In genomic region chr10:22690614-22691431, GRCh38 we compare ENCODE assay signal across 9 cellular contexts. TPM values are rescaled to one million over a fixed set of nuclear protein-coding genes. Genes with fewer than 3 reads are reported as not detected.
DNase-seq lines count a peak whose midpoint lies in the region; ATAC-seq and TF ChIP-seq lines count a peak whose summit lies in the region.
"Had no signal": no experiment of that assay in that cellular context is flagged by ENCODE, and none has a peak within 500 bp of the region (broad histone marks: within the 10 kb centered on the region; RNA-seq: fewer than 3 reads in every experiment).

No MANE protein-coding gene starts in this region.

- TF ChIP-seq CTCF in GM13976 (IDR thresholded peaks at IDR 0.05; ENCODE audit: borderline replicate concordance, control extremely low read depth, extremely low read depth, insufficient read depth, missing control alignments): no peak

- no peak for ATAC-seq in activated T-cell treated with anti-CD3 and anti-CD28 coated beads, Interleukin-2, amount 50 U/mL, for 72 hours (replicated peaks in 1 of 2)
- ATAC-seq in sciatic nerve (peak; percentile 36), GM18870 (IDR thresholded peaks at IDR 0.05; ENCODE audit: unreplicated experiment) (no peak)

- intact Hi-C loops in dendritic cell treated with granulocyte-macrophage colony-stimulating factor and Interleukin-4, amounts not matched to agents 40 ng/mL and 50 ng/mL, for 4 days (cut with micrococcal nuclease): no loop called here
- intact Hi-C loops in sciatic nerve (cut with DNase I): no loop called here

- H3K4me1 Mint-ChIP-seq in activated T-cell treated with anti-CD3 and anti-CD28 coated beads, Interleukin-2, amount 50 U/mL, for 72 hours (ENCODE audit: low read depth): peaks cover 90% of the 10 kb centered on the region
- H3K4me1 Mint-ChIP-seq in dendritic cell treated with granulocyte-macrophage colony-stimulating factor and Interleukin-4, amounts not matched to agents 40 ng/mL and 50 ng/mL, for 4 days (ENCODE audit: low read depth): peaks cover 42% of the 10 kb centered on the region

- in situ Hi-C loops in GM13976 (cut with MboI; ENCODE audit: low sequenced_read_pairs, unreplicated experiment): no loop called here

- H3K4me3 Mint-ChIP-seq in activated T-cell treated with anti-CD3 and anti-CD28 coated beads, Interleukin-2, amount 50 U/mL, for 72 hours: peak overlapping the region in 1 of 2 donors; percentile 25
- no peak overlapping the region for H3K4me3 Mint-ChIP-seq in dendritic cell treated with granulocyte-macrophage colony-stimulating factor and Interleukin-4, amounts not matched to agents 40 ng/mL and 50 ng/mL, for 4 days

- no peaks in the 10 kb centered on the region for H3K27me3 Mint-ChIP-seq in activated T-cell treated with anti-CD3 and anti-CD28 coated beads, Interleukin-2, amount 50 U/mL, for 72 hours (ENCODE audit: low read depth)
- no peaks in the 10 kb centered on the region for H3K27me3 Mint-ChIP-seq in dendritic cell treated with granulocyte-macrophage colony-stimulating factor and Interleukin-4, amounts not matched to agents 40 ng/mL and 50 ng/mL, for 4 days

- H3K27ac Mint-ChIP-seq in activated T-cell treated with anti-CD3 and anti-CD28 coated beads, Interleukin-2, amount 50 U/mL, for 72 hours: peak overlapping the region; percentile 89
- peak overlapping the region; percentile 13 for H3K27ac Mint-ChIP-seq in dendritic cell treated with granulocyte-macrophage colony-stimulating factor and Interleukin-4, amounts not matched to agents 40 ng/mL and 50 ng/mL, for 4 days

- DNase-seq in activated T-cell treated with anti-CD3 and anti-CD28 coated beads, Interleukin-2, amount 50 U/mL, for 72 hours: no peak
- no peak for DNase-seq in activated T-cell treated with anti-CD3 and anti-CD28 coated beads, Interleukin-2, amount 50 U/mL, for 1 hour
- peak; percentile 80 for DNase-seq in NCI-H146 (lab: John Stamatoyannopoulos, UW)
- no peak for DNase-seq in sciatic nerve (ENCODE audit: low spot score)
- no peak for DNase-seq in GM13976 (ENCODE audit: low spot score)
- DNase-seq in GF-D8 (lab: John Stamatoyannopoulos, UW): no peak
- DNase-seq: amniotic stem cell had no signal

- H3K9me3 Mint-ChIP-seq in activated T-cell treated with anti-CD3 and anti-CD28 coated beads, Interleukin-2, amount 50 U/mL, for 72 hours: no peaks in the 10 kb centered on the region
- no peaks in the 10 kb centered on the region for H3K9me3 Mint-ChIP-seq in dendritic cell treated with granulocyte-macrophage colony-stimulating factor and Interleukin-4, amounts not matched to agents 40 ng/mL and 50 ng/mL, for 4 days

- H3K36me3 Mint-ChIP-seq in activated T-cell treated with anti-CD3 and anti-CD28 coated beads, Interleukin-2, amount 50 U/mL, for 72 hours (ENCODE audit: insufficient read depth in 2 of 2): peaks cover 3 to 5% of the 10 kb centered on the region in 2 donors
- no peaks in the 10 kb centered on the region for H3K36me3 Mint-ChIP-seq in dendritic cell treated with granulocyte-macrophage colony-stimulating factor and Interleukin-4, amounts not matched to agents 40 ng/mL and 50 ng/mL, for 4 days (ENCODE audit: low read depth)

RNA-seq across cellular contexts. Expression of gene PIP4K2A, which starts 23.6 kb away (rescaled TPM):
- total RNA-seq in activated T-cell treated with anti-CD3 and anti-CD28 coated beads, Interleukin-2, amount 50 U/mL, for 72 hours: 100 to 1,000 TPM; 104 to 138 TPM
- total RNA-seq in sciatic nerve: 64.2 TPM
